Comparison of ENCODE assay signal across 10 cellular contexts in genomic region chr20:25282034-25282781, GRCh38. TPM values are rescaled to one million over a fixed set of nuclear protein-coding genes. Genes with fewer than 3 reads are reported as not detected.
A peak's percentile ranks its signal among the peaks of the same experiment; 100 is the strongest.
DNase-seq lines count a peak whose midpoint lies in the region; ATAC-seq and TF ChIP-seq lines count a peak whose summit lies in the region.
"Had no signal": no experiment of that assay in that cellular context is flagged by ENCODE, and none has a peak within 500 bp of the region (broad histone marks: within the 10 kb centered on the region; RNA-seq: fewer than 3 reads in every experiment).

No MANE protein-coding gene starts in this region.

- H3K27me3 Mint-ChIP-seq in activated CD4-positive, alpha-beta T cell treated with anti-CD3 and anti-CD28 coated beads for 36 hours: no peaks in the 10 kb centered on the region
- H3K27me3 Mint-ChIP-seq in stimulated activated naive B cell treated with anti-CD40 and anti-IgM and Interleukin-4, amounts not matched to agents 10 μg/mL and 1 μg/mL and 100 μg/mL, for 72 hours: no peaks in the 10 kb centered on the region

- no peak for TF ChIP-seq POLR2A in gastroesophageal sphincter (IDR thresholded peaks at IDR 0.05)

- no peaks in the 10 kb centered on the region for H3K4me1 Mint-ChIP-seq in activated CD4-positive, alpha-beta T cell treated with anti-CD3 and anti-CD28 coated beads for 36 hours
- H3K4me1 Mint-ChIP-seq in stimulated activated naive B cell treated with anti-CD40 and anti-IgM and Interleukin-4, amounts not matched to agents 10 μg/mL and 1 μg/mL and 100 μg/mL, for 72 hours: peaks cover 27 to 35% of the 10 kb centered on the region in 2 donors

- H3K27ac Mint-ChIP-seq in activated CD4-positive, alpha-beta T cell treated with anti-CD3 and anti-CD28 coated beads for 36 hours: peak overlapping the region; percentile 27
- H3K27ac Mint-ChIP-seq in stimulated activated naive B cell treated with anti-CD40 and anti-IgM and Interleukin-4, amounts not matched to agents 10 μg/mL and 1 μg/mL and 100 μg/mL, for 72 hours: peak overlapping the region; percentile 77

- TF ChIP-seq EP300 in gastroesophageal sphincter (IDR thresholded peaks at IDR 0.05): no peak

- peaks cover 0 to 100% of the 10 kb centered on the region in 2 donors for H3K36me3 ChIP-seq in gastroesophageal sphincter

- no peak overlapping the region for H3K4me3 Mint-ChIP-seq in activated CD4-positive, alpha-beta T cell treated with anti-CD3 and anti-CD28 coated beads for 36 hours
- peak overlapping the region; percentile 30 to 31 for H3K4me3 Mint-ChIP-seq in stimulated activated naive B cell treated with anti-CD40 and anti-IgM and Interleukin-4, amounts not matched to agents 10 μg/mL and 1 μg/mL and 100 μg/mL, for 72 hours

- CTCF ChIA-PET in activated CD4-positive, alpha-beta T cell treated with anti-CD3 and anti-CD28 coated beads for 36 hours (lab: Charles Lee): interaction anchor here (1.0 to 1.5 kb wide), 2 partner anchors 10 to 23 kb away, joined by 3 to 5 read pairs; no protein-coding TSS in a partner anchor
- CTCF ChIA-PET in GM10248 (lab: Yijun Ruan, JAX): no interaction called here

- peaks cover 19% of the 10 kb centered on the region for H3K36me3 Mint-ChIP-seq in activated CD4-positive, alpha-beta T cell treated with anti-CD3 and anti-CD28 coated beads for 36 hours (ENCODE audit: low read depth)
- H3K36me3 Mint-ChIP-seq in stimulated activated naive B cell treated with anti-CD40 and anti-IgM and Interleukin-4, amounts not matched to agents 10 μg/mL and 1 μg/mL and 100 μg/mL, for 72 hours: peaks cover 52 to 65% of the 10 kb centered on the region in 2 donors

- H3K9me3 Mint-ChIP-seq in activated CD4-positive, alpha-beta T cell treated with anti-CD3 and anti-CD28 coated beads for 36 hours (ENCODE audit: low read depth): no peaks in the 10 kb centered on the region
- H3K9me3 Mint-ChIP-seq in stimulated activated naive B cell treated with anti-CD40 and anti-IgM and Interleukin-4, amounts not matched to agents 10 μg/mL and 1 μg/mL and 100 μg/mL, for 72 hours: no peaks in the 10 kb centered on the region

- no peak for ATAC-seq in activated CD4-positive, alpha-beta T cell treated with anti-CD3 and anti-CD28 coated beads for 36 hours
- no peak for ATAC-seq in gastroesophageal sphincter
- ATAC-seq in stimulated activated naive B cell treated with anti-CD40 and anti-IgM and Interleukin-4, amounts not matched to agents 10 μg/mL and 1 μg/mL and 100 μg/mL, for 72 hours (replicated peaks): peak; percentile 2 to 5

- POLR2A ChIA-PET in activated CD4-positive, alpha-beta T cell treated with anti-CD3 and anti-CD28 coated beads for 36 hours (lab: Charles Lee): no interaction called here
- POLR2A ChIA-PET in GM10248 (lab: Yijun Ruan, JAX): no interaction called here

- TF ChIP-seq CTCF in gastroesophageal sphincter (IDR thresholded peaks at IDR 0.05) (no peak), GM10248 (IDR thresholded peaks at IDR 0.05; ENCODE audit: control extremely low read depth, extremely low read depth, low read depth, missing control alignments) (no peak)

- no CpG with 5 or more reads among the region's 22 CpGs for WGBS in gastroesophageal sphincter (ENCODE audit: low coverage in 1 of 2), 2 donors

- H3K27ac ChIP-seq in gastroesophageal sphincter: peak overlapping the region in 3 of 4 donors; percentile 43 to 81 (median 47)
- H3K27ac ChIP-seq: thoracic aorta had no signal

- H3K4me1 ChIP-seq in gastroesophageal sphincter: peaks cover 0 to 24% (median 0%) of the 10 kb centered on the region in 3 donors

- H3K27me3 ChIP-seq in gastroesophageal sphincter: no peaks in the 10 kb centered on the region

- no peaks in the 10 kb centered on the region for H3K9me3 ChIP-seq in gastroesophageal sphincter
- H3K9me3 ChIP-seq: thoracic aorta had no signal

- peak; percentile 5 for DNase-seq in activated CD4-positive, alpha-beta T cell treated with anti-CD3 and anti-CD28 coated beads for 36 hours
- DNase-seq in activated CD4-positive, alpha-beta T cell treated with anti-CD3 and anti-CD28 coated beads for 48 hours: no peak
- DNase-seq in NCI-H2029 treated with DMSO at 0.1 percent for 48 hours (lab: John Stamatoyannopoulos, UW) (peak; percentile 55), GM10248 (ENCODE audit: extremely low spot score) (no peak), NCI-H2107 (lab: John Stamatoyannopoulos, UW) (no peak), GM19238 (ENCODE audit: insufficient read length, low spot score) (no peak)
- no peak for DNase-seq in stimulated activated naive B cell treated with anti-CD40 and anti-IgM and Interleukin-4, amounts not matched to agents 10 μg/mL and 1 μg/mL and 100 μg/mL, for 72 hours
- DNase-seq: NCI-H2171 treated with DMSO at 0.1 percent for 48 hours had no signal

- H3K4me3 ChIP-seq in gastroesophageal sphincter: no peak overlapping the region
- H3K4me3 ChIP-seq: thoracic aorta had no signal

- intact Hi-C loops in activated CD4-positive, alpha-beta T cell treated with anti-CD3 and anti-CD28 coated beads for 36 hours (cut with DNase I, micrococcal nuclease): no loop called here

RNA-seq across cellular contexts. Expression of gene PYGB, which starts 34.3 kb away (rescaled TPM):
- total RNA-seq in activated CD4-positive, alpha-beta T cell treated with anti-CD3 and anti-CD28 coated beads for 36 hours: 10 to 100 TPM; 18.0 to 21.1 TPM
- 100 to 1,000 TPM; 131 to 663 (median 337) TPM for total RNA-seq in gastroesophageal sphincter

Comparison
In these comparisons a context has a peak if more than half of its experiments do, and no peak if none do; other contexts are left out.
1. DNase-seq: peak in activated CD4-positive, alpha-beta T cell treated with anti-CD3 and anti-CD28 coated beads for 36 hours (single experiment) and NCI-H2029 treated with DMSO at 0.1 percent for 48 hours (single experiment); none in activated CD4-positive, alpha-beta T cell treated with anti-CD3 and anti-CD28 coated beads for 48 hours (single experiment), stimulated activated naive B cell treated with anti-CD40 and anti-IgM and Interleukin-4, amounts not matched to agents 10 μg/mL and 1 μg/mL and 100 μg/mL, for 72 hours (single experiment), GM10248 (single experiment), NCI-H2107 (single experiment) and GM19238 (single experiment).
2. ATAC-seq: peak in stimulated activated naive B cell treated with anti-CD40 and anti-IgM and Interleukin-4, amounts not matched to agents 10 μg/mL and 1 μg/mL and 100 μg/mL, for 72 hours (2 of 2); none in activated CD4-positive, alpha-beta T cell treated with anti-CD3 and anti-CD28 coated beads for 36 hours (single experiment) and gastroesophageal sphincter (single experiment).
3. RNA of gene PYGB, which starts 34.3 kb away (total RNA-seq): 131 to 663 TPM in gastroesophageal sphincter; 18.0 to 21.1 TPM in activated CD4-positive, alpha-beta T cell treated with anti-CD3 and anti-CD28 coated beads for 36 hours; every median in the first group is over 4 times any median in the second.